Comparison of ENCODE assay signal across 14 cellular contexts in genomic region chr6:44606976-44607375, GRCh38.
A peak's percentile ranks its signal among the peaks of the same experiment; 100 is the strongest.
DNase-seq lines count a peak whose midpoint lies in the region; ATAC-seq lines count a peak whose summit lies in the region.
"Had no signal": no experiment of that assay in that cellular context is flagged by ENCODE, and none has a peak within 500 bp of the region (broad histone marks: within the 10 kb centered on the region; RNA-seq: fewer than 3 reads in every experiment).

No MANE protein-coding gene starts in this region.

- H3K4me3 Mint-ChIP-seq in T-cell: no peak overlapping the region
- H3K4me3 Mint-ChIP-seq: B cell; CD4-positive, alpha-beta T cell; CD8-positive, alpha-beta T cell had no signal

- no peaks in the 10 kb centered on the region for H3K9me3 Mint-ChIP-seq in T-cell
- H3K9me3 Mint-ChIP-seq: CD4-positive, alpha-beta T cell; CD8-positive, alpha-beta T cell had no signal

- H3K36me3 Mint-ChIP-seq in T-cell: no peaks in the 10 kb centered on the region
- H3K36me3 Mint-ChIP-seq: CD8-positive, alpha-beta T cell had no signal

- peak; percentile 32 for DNase-seq in activated CD8-positive, alpha-beta memory T cell treated with anti-CD3 and anti-CD28 coated beads for 24 hours
- DNase-seq in activated CD8-positive, alpha-beta memory T cell treated with anti-CD3 and anti-CD28 coated beads, Interleukin-2, amount 50 U/mL, for 48 hours: no peak
- DNase-seq in left lobe of liver (ENCODE audit: low spot score) (peak; percentile 8), T-cell (no peak)
- DNase-seq: AML-193; Caco-2; Calu3; CD4-positive, alpha-beta T cell; CD8-positive, alpha-beta T cell; DMS79 treated with DMSO at 0.1 percent for 48 hours; GF-D8 had no signal

- POLR2A ChIA-PET in T-cell (lab: Charles Lee): no interaction called here

- H3K27me3 Mint-ChIP-seq in T-cell: no peaks in the 10 kb centered on the region
- H3K27me3 Mint-ChIP-seq: CD4-positive, alpha-beta T cell had no signal

- no peak overlapping the region for H3K27ac Mint-ChIP-seq in T-cell
- H3K27ac Mint-ChIP-seq: B cell; CD4-positive, alpha-beta T cell; CD8-positive, alpha-beta T cell had no signal

- H3K4me1 Mint-ChIP-seq in T-cell: no peaks in the 10 kb centered on the region
- H3K4me1 Mint-ChIP-seq: B cell had no signal

- no peak for ATAC-seq in left lobe of liver
- no peak for ATAC-seq in T-cell (replicated peaks in 1 of 4)
- ATAC-seq in GM19395 (IDR thresholded peaks at IDR 0.05; ENCODE audit: unreplicated experiment): no peak
- ATAC-seq: A549; CD8-positive, alpha-beta T cell had no signal

- CTCF ChIA-PET in T-cell (lab: Charles Lee): interaction anchor here in 1 of 2 donors (0.6 kb wide), 1 partner anchor 1136 kb away, joined by 3 read pairs; no protein-coding TSS in a partner anchor

Comparison
In these comparisons a context has a peak if more than half of its experiments do, and no peak if none do; other contexts are left out.
1. DNase-seq: peak in activated CD8-positive, alpha-beta memory T cell treated with anti-CD3 and anti-CD28 coated beads for 24 hours (single experiment) and left lobe of liver (single experiment); none in activated CD8-positive, alpha-beta memory T cell treated with anti-CD3 and anti-CD28 coated beads, Interleukin-2, amount 50 U/mL, for 48 hours (single experiment) and T-cell (0 of 34).